In genomic region chr5:154194348-154195329, GRCh38 we compare ENCODE assay signal across 2 cellular contexts.
TF ChIP-seq lines count a peak whose summit lies in the region.

No MANE protein-coding gene starts in this region.

TF ChIP-seq in GM23338, 12 proteins besides CTCF, POLR2A, EP300 and RAD21 (continued from another document):
- TF ChIP-seq ZNF462 (CRISPR knock-in tag; IDR thresholded peaks at IDR 0.05), result peak; percentile 56; the same call in 1 of the 2 replicates
TF ChIP-seq in GM23338: peak in this region for 1.

TF ChIP-seq in SK-N-SH, 30 proteins besides CTCF, POLR2A, EP300 and RAD21 (continued from another document):
- TF ChIP-seq IRF3 (IDR thresholded peaks at IDR 0.05; ENCODE audit: low read depth, low read length) (no peak), POLR2AphosphoS5 (IDR thresholded peaks at IDR 0.05; ENCODE audit: low read depth, low read length) (no peak), ELF1 (IDR thresholded peaks at IDR 0.05) (no peak)
